Comparison of ENCODE assay signal across 19 cellular contexts in the genomic region with DNA sequence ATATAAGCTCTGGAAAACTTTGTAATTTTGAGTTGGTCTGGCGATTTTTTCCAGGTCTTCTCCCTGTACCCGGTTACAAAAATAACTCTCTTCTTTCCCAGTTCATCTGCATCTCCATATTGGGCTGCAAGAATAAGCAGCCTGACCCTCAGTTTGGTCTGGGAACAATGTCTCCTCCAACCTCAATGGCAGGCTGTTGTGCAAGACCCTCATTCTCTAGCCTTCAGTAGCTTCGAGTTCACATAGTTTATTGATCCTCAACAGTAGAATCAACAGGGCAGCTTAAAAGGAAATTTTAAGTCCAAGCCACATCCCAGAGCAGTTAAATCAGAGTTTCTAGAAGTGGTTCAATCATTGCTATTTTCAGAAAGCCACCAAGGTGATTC. TPM values are rescaled to one million over a fixed set of nuclear protein-coding genes. Genes with fewer than 3 reads are reported as not detected.
DNase-seq lines count a peak whose midpoint lies in the region; ATAC-seq, FAIRE-seq and TF ChIP-seq lines count a peak whose summit lies in the region.
"Had no signal": no experiment of that assay in that cellular context is flagged by ENCODE, and none has a peak within 500 bp of the region (broad histone marks: within the 10 kb centered on the region; RNA-seq: fewer than 3 reads in every experiment).

No MANE protein-coding gene starts in this region.

- no peaks in the 10 kb centered on the region for H3K36me3 Mint-ChIP-seq in progenitor cell of endocrine pancreas (ENCODE audit: insufficient read depth)
- H3K36me3 Mint-ChIP-seq: CD4-positive, CD25-positive, alpha-beta regulatory T cell had no signal

- BruUV-seq in K562 (replicated peaks; lab: Mats Ljungman, UMichigan), result no TSS peak

- no peak for ATAC-seq in K562

- H3K4me1 ChIP-seq in K562 (replicated peaks in 1 of 2; ENCODE audit: control insufficient read depth in 2 of 2, insufficient read depth in 2 of 2, low read length in 2 of 2), result peaks cover 4 to 45% of the 10 kb centered on the region in 2 experiments; a peak in 4 of 5 replicates
- H3K4me1 ChIP-seq: HAP-1 had no signal

- no peak overlapping the region for H3K9ac ChIP-seq in K562 (ENCODE audit: insufficient read depth in 1 of 2, low read depth in 2 of 2, low read length in 2 of 2)

- TF ChIP-seq CTCF in K562 (IDR thresholded peaks at IDR 0.05 in 2 of 3, conservative IDR thresholded peaks at IDR 0.05 in 1 of 3; ENCODE audit: insufficient read depth in 2 of 3, low read depth in 1 of 3, low read length in 3 of 3) (no peak), progenitor cell of endocrine pancreas (IDR thresholded peaks at IDR 0.05; ENCODE audit: unreplicated experiment) (no peak)

- intact Hi-C loops in K562 (cut with micrococcal nuclease), result no loop called here

- H3K27me3 Mint-ChIP-seq in progenitor cell of endocrine pancreas, result no peaks in the 10 kb centered on the region

- no peak overlapping the region for H3K4me3 ChIP-seq in K562
- H3K4me3 ChIP-seq: HAP-1 had no signal

- 12% methylated on average over 3 of the region's 3 CpGs for WGBS in K562 (ENCODE audit: insufficient coverage, low coverage, missing lambda C conversion rate)

- H3K4me1 Mint-ChIP-seq in progenitor cell of endocrine pancreas (ENCODE audit: low read depth), result peaks cover 11% of the 10 kb centered on the region
- H3K4me1 Mint-ChIP-seq: CD4-positive, CD25-positive, alpha-beta regulatory T cell; CD8-positive, alpha-beta memory T cell had no signal

- FAIRE-seq in K562 (lab: Jason Lieb, UNC), result no peak
- FAIRE-seq: A204.1, D721Med, G401.6, GM12891, GM19239, H1 had no signal

- H3K9me1 ChIP-seq in K562 (ENCODE audit: control insufficient read depth, insufficient read depth, low read length), result no peaks in the 10 kb centered on the region

- H4K20me1 ChIP-seq in K562 (replicated peaks; ENCODE audit: control insufficient read depth, insufficient read depth, low read length), result no peaks in the 10 kb centered on the region

- H3K36me3 ChIP-seq in K562 (ENCODE audit: control insufficient read depth, insufficient read depth, low read length), result peaks cover 2% of the 10 kb centered on the region; the same call in 2 of the 3 replicates
- H3K36me3 ChIP-seq: BE2C, HAP-1 had no signal

- no peak overlapping the region for H2AFZ ChIP-seq in K562 (ENCODE audit: low read depth, low read length)

- POLR2A ChIA-PET in K562 (lab: Yijun Ruan, JAX), result no interaction called here

- no peaks in the 10 kb centered on the region for H3K79me2 ChIP-seq in K562 (ENCODE audit: control insufficient read depth, insufficient read depth, low read length)

- peaks cover 10% of the 10 kb centered on the region for H3K9me3 ChIP-seq in K562 (replicated peaks; ENCODE audit: control insufficient read depth, insufficient read depth, low read depth, low read length)
- H3K9me3 ChIP-seq: BE2C, HAP-1 had no signal

- peak overlapping the region; percentile 63 for H3K27ac Mint-ChIP-seq in progenitor cell of endocrine pancreas
- H3K27ac Mint-ChIP-seq: CD4-positive, CD25-positive, alpha-beta regulatory T cell; CD8-positive, alpha-beta memory T cell had no signal

- no peak for TF ChIP-seq RAD21 in K562 (CRISPR knock-in tag; conservative IDR thresholded peaks at IDR 0.05 in 1 of 2, IDR thresholded peaks at IDR 0.05 in 1 of 2)

- H3K9me3 Mint-ChIP-seq in progenitor cell of endocrine pancreas (ENCODE audit: low read depth), result peaks cover 8% of the 10 kb centered on the region

- no peak for TF ChIP-seq EP300 in K562 (IDR thresholded peaks at IDR 0.05; ENCODE audit: low read length)

- DNase-seq in K562 (ENCODE audit: extremely low read depth in 1 of 4, low spot score in 3 of 4) (no peak), islet precursor cell (peak; percentile 16), progenitor cell of endocrine pancreas (ENCODE audit: low spot score, unreplicated experiment) (no peak), germinal center (ENCODE audit: low spot score) (no peak), NCI-H774 (lab: John Stamatoyannopoulos, UW) (no peak), NOMO-1 treated with DMSO at 0.1 percent for 48 hours (lab: John Stamatoyannopoulos, UW; ENCODE audit: unreplicated experiment) (no peak)
- DNase-seq: ACHN; BE2C; C1 segment of cervical spinal cord; CD4-positive, CD25-positive, alpha-beta regulatory T cell; CD8-positive, alpha-beta memory T cell; COR-L47 had no signal

- no peaks in the 10 kb centered on the region for H3K27me3 ChIP-seq in K562 (ENCODE audit: control insufficient read depth in 2 of 2, insufficient read depth in 2 of 2, low read length in 2 of 2)
- H3K27me3 ChIP-seq: BE2C had no signal

- H3K4me2 ChIP-seq in K562 (ENCODE audit: insufficient read depth, low read length), result no peak overlapping the region

- TF ChIP-seq POLR2A in K562 (conservative IDR thresholded peaks at IDR 0.05), result no peak

- no peak overlapping the region for H3K4me3 Mint-ChIP-seq in progenitor cell of endocrine pancreas (ENCODE audit: low read depth)
- H3K4me3 Mint-ChIP-seq: CD4-positive, CD25-positive, alpha-beta regulatory T cell; CD8-positive, alpha-beta memory T cell had no signal

- in situ Hi-C loops in K562 (cut with MboI), result no loop called here

- CTCF ChIA-PET in K562 (lab: Yijun Ruan, JAX; ENCODE audit: low intra/inter-chr PET ratio), result no interaction called here

- no peak overlapping the region for H3K27ac ChIP-seq in K562 (ENCODE audit: extremely low read depth, low read depth, low read length)

TF ChIP-seq in K562, 482 proteins besides CTCF, POLR2A, EP300 and RAD21:
- TF ChIP-seq CEBPB (tag; IDR thresholded peaks at IDR 0.05) (peak; percentile 37; the same call in 1 of the 2 replicates), FIP1L1 (IDR thresholded peaks at IDR 0.05; ENCODE audit: low read depth, low read length, poor library complexity, severe bottlenecking) (no peak), TAF7 (tag; IDR thresholded peaks at IDR 0.05) (no peak)
- TF ChIP-seq, protein P1, sequence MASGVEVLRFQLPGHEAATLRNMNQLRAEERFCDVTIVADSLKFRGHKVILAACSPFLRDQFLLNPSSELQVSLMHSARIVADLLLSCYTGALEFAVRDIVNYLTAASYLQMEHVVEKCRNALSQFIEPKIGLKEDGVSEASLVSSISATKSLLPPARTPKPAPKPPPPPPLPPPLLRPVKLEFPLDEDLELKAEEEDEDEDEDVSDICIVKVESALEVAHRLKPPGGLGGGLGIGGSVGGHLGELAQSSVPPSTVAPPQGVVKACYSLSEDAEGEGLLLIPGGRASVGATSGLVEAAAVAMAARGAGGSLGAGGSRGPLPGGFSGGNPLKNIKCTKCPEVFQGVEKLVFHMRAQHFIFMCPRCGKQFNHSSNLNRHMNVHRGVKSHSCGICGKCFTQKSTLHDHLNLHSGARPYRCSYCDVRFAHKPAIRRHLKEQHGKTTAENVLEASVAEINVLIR (CRISPR knock-in tag; IDR thresholded peaks at IDR 0.05), result no peak
- TF ChIP-seq, protein P2, sequence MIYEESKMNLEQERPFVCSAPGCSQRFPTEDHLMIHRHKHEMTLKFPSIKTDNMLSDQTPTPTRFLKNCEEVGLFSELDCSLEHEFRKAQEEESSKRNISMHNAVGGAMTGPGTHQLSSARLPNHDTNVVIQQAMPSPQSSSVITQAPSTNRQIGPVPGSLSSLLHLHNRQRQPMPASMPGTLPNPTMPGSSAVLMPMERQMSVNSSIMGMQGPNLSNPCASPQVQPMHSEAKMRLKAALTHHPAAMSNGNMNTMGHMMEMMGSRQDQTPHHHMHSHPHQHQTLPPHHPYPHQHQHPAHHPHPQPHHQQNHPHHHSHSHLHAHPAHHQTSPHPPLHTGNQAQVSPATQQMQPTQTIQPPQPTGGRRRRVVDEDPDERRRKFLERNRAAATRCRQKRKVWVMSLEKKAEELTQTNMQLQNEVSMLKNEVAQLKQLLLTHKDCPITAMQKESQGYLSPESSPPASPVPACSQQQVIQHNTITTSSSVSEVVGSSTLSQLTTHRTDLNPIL (CRISPR knock-in tag; IDR thresholded peaks at IDR 0.05), result no peak

RNA-seq across cellular contexts. Expression of a gene that starts 35.3 kb away (rescaled TPM):
- total RNA-seq in K562 (2011; cell fraction: chromatin; rRNA removed; ENCODE audit: low replicate concordance), result 0.62 and 1.2 TPM in 2 replicates
- total RNA-seq in K562 (2011; cell fraction: nucleolus; rRNA removed), result 0.83 and 1.2 TPM in 2 replicates
- total RNA-seq in K562 (2011; cell fraction: nucleoplasm; rRNA removed), result 0.61 and 0.81 TPM in 2 replicates
- total RNA-seq in K562 (2014; rRNA removed), result 0.57 TPM in 1 of 2 replicates, not detected in the other
- total RNA-seq in K562 (2014; rRNA removed; fragmentation: Illumina TruSeq; extraction: Trizol), result 0.18 TPM in 1 of 2 replicates, not detected in the other
- total RNA-seq in K562 (2015; rRNA removed; fragmentation: Illumina TruSeq; extraction: Trizol), result 0.15 and 0.18 TPM in 2 replicates
- 0.34 and 0.49 TPM in 2 replicates for total RNA-seq in K562 (2021)
- polyA plus RNA-seq in K562 (2011; rRNA removed), result 0.17 and 0.24 TPM in 2 replicates
- polyA plus RNA-seq in K562 (2011; cell fraction: cytosol; rRNA removed), result 0.22 and 0.24 TPM in 2 replicates
- polyA plus RNA-seq in K562 (2011; cell fraction: nucleus; rRNA removed), result 1.8 and 2.2 TPM in 2 replicates
- 0.22 and 0.26 TPM in 2 replicates for polyA plus RNA-seq in K562 (2012)
- polyA plus RNA-seq in K562 (2014; fragmentation: Illumina TruSeq; extraction: Trizol), result 0.07 and 0.08 TPM in 2 replicates
- under 1 TPM; 0.08 to 0.10 TPM for polyA plus RNA-seq in K562 (2014; fragmentation: Nextera tagmentation; extraction: Ambion mirVana)
- 0.27 and 0.61 TPM in 2 replicates for polyA plus RNA-seq in K562 (2014; rRNA removed)
- polyA minus RNA-seq in K562 (2011; rRNA and poly(A)+ RNA removed), result 0.30 TPM in 1 of 2 replicates, not detected in the other
- not detected in 2 replicates for polyA minus RNA-seq in K562 (2011; cell fraction: cytosol; rRNA and poly(A)+ RNA removed)
- 0.54 and 0.56 TPM in 2 replicates for polyA minus RNA-seq in K562 (2011; cell fraction: nucleus; rRNA and poly(A)+ RNA removed)
- 1.8 and 2.6 TPM in 2 replicates for total RNA-seq in progenitor cell of endocrine pancreas
- polyA plus RNA-seq: CD8-positive, alpha-beta memory T cell had no signal
